8 cellular contexts compared by ENCODE assay signal in the genomic region with DNA sequence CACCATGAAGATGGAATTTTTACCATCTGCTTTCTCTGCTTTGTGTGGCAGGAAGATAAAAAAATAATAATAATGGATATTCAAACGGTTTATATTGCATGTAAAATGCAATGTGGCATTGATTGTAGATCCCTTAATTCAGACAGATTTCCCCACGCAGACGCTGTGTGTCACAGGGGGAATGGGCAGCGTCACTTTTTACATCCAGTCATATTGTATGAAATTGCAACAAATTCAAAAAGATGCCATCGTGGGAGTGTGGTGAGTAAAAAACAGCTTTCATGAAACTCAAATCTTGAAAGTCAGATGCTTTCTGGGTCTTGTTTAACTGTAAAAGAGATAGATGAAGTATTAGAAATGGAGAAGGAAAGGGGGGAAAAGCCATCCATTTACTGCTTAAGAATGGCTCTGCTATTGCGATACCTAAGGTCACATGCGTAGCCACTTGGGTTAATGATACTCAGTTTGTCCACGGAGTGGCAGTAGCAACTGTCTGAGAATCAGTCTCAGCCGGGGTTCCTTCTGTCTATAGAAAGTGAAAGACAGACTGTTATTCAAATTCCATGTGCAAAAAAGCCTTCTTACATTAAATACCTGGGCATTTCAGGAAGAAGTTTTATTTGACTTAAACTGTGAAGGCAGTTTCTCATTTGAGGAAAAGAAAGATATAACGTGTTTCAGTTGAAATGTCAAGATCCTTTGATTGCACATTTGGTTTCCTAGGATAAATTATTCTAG. TPM values are rescaled to one million over a fixed set of nuclear protein-coding genes. Genes with fewer than 3 reads are reported as not detected.
DNase-seq lines count a peak whose midpoint lies in the region; ATAC-seq and TF ChIP-seq lines count a peak whose summit lies in the region.

No MANE protein-coding gene starts in this region.

- WGBS in heart left ventricle, 4 donors = 44 to 52% (median 46%) methylated on average over 10 of the region's 10 CpGs
- 47% methylated on average over 10 of the region's 10 CpGs for WGBS in prostate gland

- peak; percentile 54 to 87 (median 79) for TF ChIP-seq CTCF in heart left ventricle (IDR thresholded peaks at IDR 0.05)
- peak; percentile 54 to 76 (median 72) for TF ChIP-seq CTCF in prostate gland (IDR thresholded peaks at IDR 0.05)

- TF ChIP-seq POLR2A in heart left ventricle (IDR thresholded peaks at IDR 0.05) = no peak
- TF ChIP-seq POLR2A in prostate gland (IDR thresholded peaks at IDR 0.05) = no peak

- DNase-seq in GDM1 (lab: John Stamatoyannopoulos, UW) = peak; percentile 54
- peak; percentile 77 for DNase-seq in HuH-7.5 (ENCODE audit: low spot score)
- DNase-seq in SHP77 treated with DMSO at 0.1 percent for 48 hours (lab: John Stamatoyannopoulos, UW) = peak; percentile 58
- peak; percentile 22 for DNase-seq in activated naive CD8-positive, alpha-beta T cell treated with anti-CD3 and anti-CD28 coated beads, Interleukin-2, amount 50 U/mL, for 16 hours (ENCODE audit: low read depth, low spot score)
- peak in 4 of 5 donors; percentile 40 to 61 (median 52) for DNase-seq in heart left ventricle
- DNase-seq in prostate gland (ENCODE audit: low spot score) = peak; percentile 67
- no peak for DNase-seq in GOT3 (lab: John Stamatoyannopoulos, UW)

- peak overlapping the region in 7 of 12 donors; percentile 35 to 65 (median 48) for H3K27ac ChIP-seq in heart left ventricle
- no peak overlapping the region for H3K27ac ChIP-seq in prostate gland

- H3K9me3 ChIP-seq in heart left ventricle = no peaks in the 10 kb centered on the region
- H3K9me3 ChIP-seq in prostate gland = no peaks in the 10 kb centered on the region

- H3K4me3 ChIP-seq in heart left ventricle = peak overlapping the region in 9 of 12 donors; percentile 10 to 46 (median 30)
- H3K4me3 ChIP-seq in prostate gland = no peak overlapping the region

- H3K4me1 ChIP-seq in heart left ventricle (peaks cover 0 to 31% (median 20%) of the 10 kb centered on the region in 12 donors), prostate gland (replicated peaks) (peaks cover 6% of the 10 kb centered on the region)

- ATAC-seq in GM21529 (IDR thresholded peaks at IDR 0.05; ENCODE audit: unreplicated experiment) = peak; percentile 94
- peak; percentile 73 to 95 (median 92) for ATAC-seq in heart left ventricle

- no peaks in the 10 kb centered on the region for H3K27me3 ChIP-seq in heart left ventricle
- no peaks in the 10 kb centered on the region for H3K27me3 ChIP-seq in prostate gland (replicated peaks; ENCODE audit: insufficient read depth)

- H3K36me3 ChIP-seq in heart left ventricle = no peaks in the 10 kb centered on the region
- H3K36me3 ChIP-seq in prostate gland = no peaks in the 10 kb centered on the region

- intact Hi-C loops in heart left ventricle (cut with DNase I) (loop anchor here (1.0 to 10.0 kb wide), 10 partner anchors 177 to 617 kb away; a partner anchor contains a TSS), prostate gland (cut with DNase I) (loop anchor here (1.0 to 10.0 kb wide), 3 partner anchors 167 to 615 kb away; a partner anchor contains a TSS)

RNA-seq across cellular contexts. Expression of a gene that starts 28.5 kb away (rescaled TPM):
- total RNA-seq in heart left ventricle = 10 to 100 TPM in 7 of 9 donors, 1 to 10 TPM in 2; 8.3 to 16.4 (median 13.4) TPM
- polyA plus RNA-seq in heart left ventricle = 1 to 10 TPM; 4.2 to 8.6 TPM
- total RNA-seq in prostate gland = 10 to 100 TPM; 34.4 to 42.7 TPM

RNA-seq across cellular contexts. Expression of a gene that starts 28.7 kb away (rescaled TPM):
- total RNA-seq in heart left ventricle (10 to 100 TPM; 10.1 to 21.5 (median 15.5) TPM), prostate gland (10 to 100 TPM; 27.9 to 30.6 TPM)
- polyA plus RNA-seq in heart left ventricle = 10 to 100 TPM in 1 of 2 donors, 1 to 10 TPM in 1; 7.2 to 12.5 TPM

Comparison
In these comparisons a context has a peak if more than half of its experiments do, and no peak if none do; other contexts are left out.
1. H3K27ac ChIP-seq: peak in heart left ventricle (7 of 12); none in prostate gland (0 of 2).
2. H3K4me3 ChIP-seq: peak in heart left ventricle (9 of 12); none in prostate gland (0 of 2).